ENCODE assay signal across 1 cellular context in the genomic region with DNA sequence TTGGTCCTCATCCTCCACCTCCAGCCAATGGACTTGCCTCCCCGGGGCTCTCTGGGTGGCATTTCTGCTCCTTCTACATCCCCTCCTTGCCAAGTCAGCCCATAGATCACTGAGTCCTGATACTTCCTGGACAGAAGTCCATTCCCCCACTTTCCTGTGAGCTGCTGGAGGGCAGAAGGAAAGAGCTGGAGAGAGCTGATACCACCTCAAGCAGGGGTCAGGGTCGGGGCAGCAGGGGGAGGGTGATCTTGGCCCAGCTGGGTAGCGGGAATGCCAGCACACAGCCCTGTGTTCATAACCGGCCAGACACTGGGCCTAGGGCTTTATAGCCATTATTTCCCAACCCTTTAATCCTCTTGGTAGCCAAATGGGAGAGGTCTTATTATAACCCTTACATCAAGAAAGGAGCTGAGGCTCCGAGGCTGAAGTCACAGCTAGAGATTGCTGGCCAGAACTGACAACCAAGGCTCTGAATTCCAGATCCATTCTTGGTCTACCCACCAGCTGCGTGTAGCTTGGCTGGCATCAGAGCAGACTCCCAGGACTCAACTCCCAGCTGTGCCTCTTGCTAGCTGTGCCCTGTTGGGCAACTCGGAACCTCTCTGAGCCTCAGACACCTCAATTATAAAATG.
TF ChIP-seq lines count a peak whose summit lies in the region.

No MANE protein-coding gene starts in this region.

TF ChIP-seq in HEK293, 187 proteins besides CTCF, POLR2A, EP300 and RAD21 (continued from another document):
- TF ChIP-seq, protein P1, sequence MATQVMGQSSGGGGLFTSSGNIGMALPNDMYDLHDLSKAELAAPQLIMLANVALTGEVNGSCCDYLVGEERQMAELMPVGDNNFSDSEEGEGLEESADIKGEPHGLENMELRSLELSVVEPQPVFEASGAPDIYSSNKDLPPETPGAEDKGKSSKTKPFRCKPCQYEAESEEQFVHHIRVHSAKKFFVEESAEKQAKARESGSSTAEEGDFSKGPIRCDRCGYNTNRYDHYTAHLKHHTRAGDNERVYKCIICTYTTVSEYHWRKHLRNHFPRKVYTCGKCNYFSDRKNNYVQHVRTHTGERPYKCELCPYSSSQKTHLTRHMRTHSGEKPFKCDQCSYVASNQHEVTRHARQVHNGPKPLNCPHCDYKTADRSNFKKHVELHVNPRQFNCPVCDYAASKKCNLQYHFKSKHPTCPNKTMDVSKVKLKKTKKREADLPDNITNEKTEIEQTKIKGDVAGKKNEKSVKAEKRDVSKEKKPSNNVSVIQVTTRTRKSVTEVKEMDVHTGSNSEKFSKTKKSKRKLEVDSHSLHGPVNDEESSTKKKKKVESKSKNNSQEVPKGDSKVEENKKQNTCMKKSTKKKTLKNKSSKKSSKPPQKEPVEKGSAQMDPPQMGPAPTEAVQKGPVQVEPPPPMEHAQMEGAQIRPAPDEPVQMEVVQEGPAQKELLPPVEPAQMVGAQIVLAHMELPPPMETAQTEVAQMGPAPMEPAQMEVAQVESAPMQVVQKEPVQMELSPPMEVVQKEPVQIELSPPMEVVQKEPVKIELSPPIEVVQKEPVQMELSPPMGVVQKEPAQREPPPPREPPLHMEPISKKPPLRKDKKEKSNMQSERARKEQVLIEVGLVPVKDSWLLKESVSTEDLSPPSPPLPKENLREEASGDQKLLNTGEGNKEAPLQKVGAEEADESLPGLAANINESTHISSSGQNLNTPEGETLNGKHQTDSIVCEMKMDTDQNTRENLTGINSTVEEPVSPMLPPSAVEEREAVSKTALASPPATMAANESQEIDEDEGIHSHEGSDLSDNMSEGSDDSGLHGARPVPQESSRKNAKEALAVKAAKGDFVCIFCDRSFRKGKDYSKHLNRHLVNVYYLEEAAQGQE (tag by site-specific recombination; IDR thresholded peaks at IDR 0.05) = no peak
